8 cellular contexts compared by ENCODE assay signal in genomic region chr1:35192853-35193664, GRCh38. TPM values are rescaled to one million over a fixed set of nuclear protein-coding genes. Genes with fewer than 3 reads are reported as not detected.
DNase-seq lines count a peak whose midpoint lies in the region; ATAC-seq and TF ChIP-seq lines count a peak whose summit lies in the region.

SFPQ (minus strand) TSS chr1:35193145; CDS start chr1:35193049, 96 bp downstream.

- TF ChIP-seq CTCF in RWPE2 (IDR thresholded peaks at IDR 0.05; ENCODE audit: poor library complexity, severe bottlenecking) (no peak), fibroblast of mammary gland (conservative IDR thresholded peaks at IDR 0.05; ENCODE audit: control insufficient read depth, insufficient read depth, low read depth, low read length) (no peak)

- peaks cover 32% of the 10 kb centered on the region for H3K4me1 Mint-ChIP-seq in activated T-helper 2 cell treated with anti-CD3 and anti-CD28 coated beads, Interferon-gamma antibody, Interleukin-2, Interleukin-4, amounts not matched to agents 10 μg/mL and 5 μg/mL and 100 μg/mL, durations not matched to agents 14 hours and 24 hours and 36 hours (ENCODE audit: low read depth)
- peaks cover 18 to 51% (median 47%) of the 10 kb centered on the region in 4 donors for H3K4me1 Mint-ChIP-seq in naive thymus-derived CD8-positive, alpha-beta T cell

- DNase-seq in EL (peak; percentile 99), H4 (ENCODE audit: low spot score) (peak; percentile 96), LoVo (ENCODE audit: low spot score) (peak; percentile 98), RWPE2 (ENCODE audit: low spot score) (peak; percentile 95), fibroblast of mammary gland (ENCODE audit: low read depth) (peak; percentile 99)
- DNase-seq in activated T-helper 2 cell treated with anti-CD3 and anti-CD28 coated beads, Interferon-gamma antibody, Interleukin-2, Interleukin-4, amounts not matched to agents 10 μg/mL and 5 μg/mL and 100 μg/mL, durations not matched to agents 14 hours and 24 hours and 36 hours (ENCODE audit: low spot score), result peak; percentile 96
- DNase-seq in naive thymus-derived CD8-positive, alpha-beta T cell, result peak; percentile 81 to 100 (median 97)
- DNase-seq in stimulated activated naive CD4-positive, alpha-beta T cell (lab: John Stamatoyannopoulos, UW), result peak; percentile 96 to 99 (median 98)

- peaks cover 8% of the 10 kb centered on the region for H3K4me1 ChIP-seq in RWPE2 (ENCODE audit: insufficient read depth, poor library complexity, severe bottlenecking)

- intact Hi-C loops in activated T-helper 2 cell treated with anti-CD3 and anti-CD28 coated beads, Interferon-gamma antibody, Interleukin-2, Interleukin-4, amounts not matched to agents 10 μg/mL and 5 μg/mL and 100 μg/mL, durations not matched to agents 14 hours and 24 hours and 36 hours (cut with micrococcal nuclease), result loop anchor here (1.0 to 5.0 kb wide), 8 partner anchors 75 to 964 kb away; partner anchors contain the start of genes AGO3, C1orf216, KIAA0319L and MAP7D1

- H3K4me3 Mint-ChIP-seq in activated T-helper 2 cell treated with anti-CD3 and anti-CD28 coated beads, Interferon-gamma antibody, Interleukin-2, Interleukin-4, amounts not matched to agents 10 μg/mL and 5 μg/mL and 100 μg/mL, durations not matched to agents 14 hours and 24 hours and 36 hours (ENCODE audit: low read depth), result peak within 1 kb of the TSS; percentile 91
- peak within 1 kb of the TSS; percentile 89 to 99 (median 96) for H3K4me3 Mint-ChIP-seq in naive thymus-derived CD8-positive, alpha-beta T cell

- peak; percentile 94 for ATAC-seq in RWPE2 (ENCODE audit: low read depth)
- ATAC-seq in naive thymus-derived CD8-positive, alpha-beta T cell, result peak; percentile 87 to 90

- no peaks in the 10 kb centered on the region for H3K9me3 ChIP-seq in RWPE2 (ENCODE audit: severe bottlenecking)

- H3K36me3 Mint-ChIP-seq in activated T-helper 2 cell treated with anti-CD3 and anti-CD28 coated beads, Interferon-gamma antibody, Interleukin-2, Interleukin-4, amounts not matched to agents 10 μg/mL and 5 μg/mL and 100 μg/mL, durations not matched to agents 14 hours and 24 hours and 36 hours (ENCODE audit: low read depth), result peaks cover 44% of the 10 kb centered on the region
- peaks cover 9 to 38% (median 29%) of the 10 kb centered on the region in 3 donors for H3K36me3 Mint-ChIP-seq in naive thymus-derived CD8-positive, alpha-beta T cell

- H3K9me3 Mint-ChIP-seq in activated T-helper 2 cell treated with anti-CD3 and anti-CD28 coated beads, Interferon-gamma antibody, Interleukin-2, Interleukin-4, amounts not matched to agents 10 μg/mL and 5 μg/mL and 100 μg/mL, durations not matched to agents 14 hours and 24 hours and 36 hours, result no peaks in the 10 kb centered on the region
- H3K9me3 Mint-ChIP-seq in naive thymus-derived CD8-positive, alpha-beta T cell, result no peaks in the 10 kb centered on the region

- H3K4me3 ChIP-seq in RWPE2 (ENCODE audit: severe bottlenecking) (peak within 1 kb of the TSS; percentile 96), fibroblast of mammary gland (ENCODE audit: control insufficient read depth, low read depth, low read length) (peak within 1 kb of the TSS; percentile 82)

- H3K27me3 ChIP-seq in RWPE2 (ENCODE audit: insufficient read depth, poor library complexity, severe bottlenecking), result no peaks in the 10 kb centered on the region

- H3K27ac Mint-ChIP-seq in activated T-helper 2 cell treated with anti-CD3 and anti-CD28 coated beads, Interferon-gamma antibody, Interleukin-2, Interleukin-4, amounts not matched to agents 10 μg/mL and 5 μg/mL and 100 μg/mL, durations not matched to agents 14 hours and 24 hours and 36 hours, result peak within 1 kb of the TSS; percentile 98
- H3K27ac Mint-ChIP-seq in naive thymus-derived CD8-positive, alpha-beta T cell, result peak within 1 kb of the TSS; percentile 93 to 100 (median 98)

- POLR2A ChIA-PET in naive thymus-derived CD8-positive, alpha-beta T cell (lab: Charles Lee), result interaction anchor here (0.5 to 2.1 kb wide), 20 partner anchors 9 to 447 kb away, joined by 3 to 13 read pairs (median 4); partner anchors contain the start of genes KIAA0319L, NCDN, SMIM12 and TMEM35B

- peaks cover 38% of the 10 kb centered on the region for H3K36me3 ChIP-seq in RWPE2 (ENCODE audit: low read depth)

- H3K27me3 Mint-ChIP-seq in activated T-helper 2 cell treated with anti-CD3 and anti-CD28 coated beads, Interferon-gamma antibody, Interleukin-2, Interleukin-4, amounts not matched to agents 10 μg/mL and 5 μg/mL and 100 μg/mL, durations not matched to agents 14 hours and 24 hours and 36 hours (ENCODE audit: low read depth), result peaks cover 4% of the 10 kb centered on the region
- no peaks in the 10 kb centered on the region for H3K27me3 Mint-ChIP-seq in naive thymus-derived CD8-positive, alpha-beta T cell

- peak within 1 kb of the TSS; percentile 78 for H3K27ac ChIP-seq in RWPE2 (ENCODE audit: poor library complexity, severe bottlenecking)

RNA-seq across cellular contexts. Expression of gene SFPQ, which starts in this region (rescaled TPM):
- 134 and 158 TPM in 2 replicates for total RNA-seq in H4 (2014; rRNA removed; shearing (Covaris generic))
- 358 and 369 TPM in 2 replicates for total RNA-seq in activated T-helper 2 cell treated with anti-CD3 and anti-CD28 coated beads, Interferon-gamma antibody, Interleukin-2, Interleukin-4, amounts not matched to agents 10 μg/mL and 5 μg/mL and 100 μg/mL, durations not matched to agents 14 hours and 24 hours and 36 hours
- 100 to 1,000 TPM; 400 to 418 TPM for total RNA-seq in naive thymus-derived CD8-positive, alpha-beta T cell
- 100 to 1,000 TPM in 2 of 3 donors, 10 to 100 TPM in 1; 85.6 to 138 (median 104) TPM for polyA plus RNA-seq in naive thymus-derived CD8-positive, alpha-beta T cell

Comparison
In these comparisons a context has a peak if more than half of its experiments do, and no peak if none do; other contexts are left out.
1. Peak in every context shown above with its lines: DNase-seq, ATAC-seq, H3K4me3 ChIP-seq and H3K27ac ChIP-seq.